ENCODE assay signal across 10 cellular contexts in genomic region chr1:10473145-10473765, GRCh38. TPM values are rescaled to one million over a fixed set of nuclear protein-coding genes. Genes with fewer than 3 reads are reported as not detected.
DNase-seq lines count a peak whose midpoint lies in the region; ATAC-seq and TF ChIP-seq lines count a peak whose summit lies in the region.
"Had no signal": no experiment of that assay in that cellular context is flagged by ENCODE, and none has a peak within 500 bp of the region (broad histone marks: within the 10 kb centered on the region; RNA-seq: fewer than 3 reads in every experiment).

No MANE protein-coding gene starts in this region.

- H3K27ac ChIP-seq in SK-N-SH (ENCODE audit: low read depth in 2 of 2, low read length in 1 of 2) (no peak overlapping the region; a peak in 1 of 4 replicates), PC-3 (ENCODE audit: low read length) (no peak overlapping the region), sigmoid colon (peak overlapping the region in 3 of 4 donors; percentile 78 to 83 (median 80))

- ATAC-seq in SK-N-SH treated with all-trans-retinoic acid at 6 μM for 48 hours (no peak), PC-3 (no peak), GM21515 (IDR thresholded peaks at IDR 0.05; ENCODE audit: unreplicated experiment) (no peak)

- peaks cover 7% of the 10 kb centered on the region for H3F3A ChIP-seq in SK-N-SH (replicated peaks; ENCODE audit: insufficient read depth)
- H3F3A ChIP-seq in PC-3 (ENCODE audit: low read length, unreplicated experiment) = no peaks in the 10 kb centered on the region

- TF ChIP-seq EP300 in SK-N-SH (IDR thresholded peaks at IDR 0.05; ENCODE audit: borderline replicate concordance in 1 of 2, low read depth in 1 of 2, low read length in 1 of 2) = no peak
- TF ChIP-seq EP300 in sigmoid colon (IDR thresholded peaks at IDR 0.05) = no peak

- TF ChIP-seq RAD21 in SK-N-SH (IDR thresholded peaks at IDR 0.05; ENCODE audit: low read length) = no peak

- 95% methylated on average over 23 of the region's 23 CpGs for WGBS in SK-N-SH (ENCODE audit: low lambda C conversion rate)
- WGBS in sigmoid colon, 2 donors = 88 to 91% methylated on average over 23 of the region's 23 CpGs

- H3K36me3 ChIP-seq in SK-N-SH (replicated peaks in 1 of 2; ENCODE audit: control insufficient read depth in 1 of 2, insufficient read depth in 2 of 2, low read length in 1 of 2) (peaks cover 3 to 9% of the 10 kb centered on the region in 2 experiments), PC-3 (ENCODE audit: low read depth, low read length) (peaks cover 3% of the 10 kb centered on the region), sigmoid colon (peaks cover 0 to 13% (median 9%) of the 10 kb centered on the region in 4 donors)

- H3K79me2 ChIP-seq in SK-N-SH (ENCODE audit: insufficient read depth) (peaks cover 58% of the 10 kb centered on the region), PC-3 (ENCODE audit: low read length) (peaks cover 52% of the 10 kb centered on the region)

- no TSS peak for BruUV-seq in PC-3 (replicated peaks; lab: Mats Ljungman, UMichigan)

- H3K4me1 ChIP-seq in SK-N-SH (ENCODE audit: control insufficient read depth in 1 of 2, insufficient read depth in 2 of 2, low read depth in 1 of 2, low read length in 1 of 2) = peaks cover 8 to 13% of the 10 kb centered on the region in 2 experiments; a peak in 3 of 4 replicates
- peaks cover 24% of the 10 kb centered on the region for H3K4me1 ChIP-seq in PC-3 (ENCODE audit: insufficient read depth, low read length)
- H3K4me1 ChIP-seq in sigmoid colon = peaks cover 0 to 38% (median 31%) of the 10 kb centered on the region in 4 donors

- H2AFZ ChIP-seq in SK-N-SH (ENCODE audit: low read depth) (peak overlapping the region; percentile 94), PC-3 (ENCODE audit: low read length) (peak overlapping the region; percentile 95)

- no peak for TF ChIP-seq POLR2A in sigmoid colon (IDR thresholded peaks at IDR 0.05)

- H3K4me3 ChIP-seq in SK-N-SH (ENCODE audit: low read depth in 2 of 2, low read length in 1 of 2) = no peak overlapping the region
- peak overlapping the region; percentile 92; the same call in 1 of the 2 replicates for H3K4me3 ChIP-seq in PC-3 (ENCODE audit: low read length)
- peak overlapping the region; percentile 90 for H3K4me3 ChIP-seq in epithelial cell of proximal tubule (ENCODE audit: low read depth, low read length)
- peak overlapping the region in 2 of 4 donors; percentile 80 to 82 for H3K4me3 ChIP-seq in sigmoid colon

- DNase-seq in SK-N-SH = no peak
- no peak for DNase-seq in PC-3
- DNase-seq in epithelial cell of proximal tubule (ENCODE audit: low read depth) = no peak
- DNase-seq in sigmoid colon = no peak
- DNase-seq in HT-29 (ENCODE audit: low spot score) = no peak
- DNase-seq in cortex of kidney (lab: John Stamatoyannopoulos, UW) = no peak

- intact Hi-C loops in PC-3 (cut with micrococcal nuclease) (no loop called here), sigmoid colon (cut with DNase I) (no loop called here)

- no peaks in the 10 kb centered on the region for H3K9me3 ChIP-seq in SK-N-SH
- no peaks in the 10 kb centered on the region for H3K9me3 ChIP-seq in PC-3 (ENCODE audit: low read length)
- H3K9me3 ChIP-seq in sigmoid colon = no peaks in the 10 kb centered on the region
- H3K9me3 ChIP-seq: gastroesophageal sphincter had no signal

- H3K4me2 ChIP-seq in SK-N-SH (no peak overlapping the region; the same call in 1 of the 2 replicates), PC-3 (ENCODE audit: low read length) (peak overlapping the region; percentile 94; the same call in 1 of the 2 replicates)

- CTCF ChIA-PET in SK-N-SH (lab: Yijun Ruan, JAX) (interaction anchor here (1.9 to 2.1 kb wide), 2 partner anchors 21 to 43 kb away, joined by 4 to 7 read pairs; partner anchors contain the start of gene CENPS), PC-3 (lab: Charles Lee) (no interaction called here)

- no peak for TF ChIP-seq CTCF in SK-N-SH (IDR thresholded peaks at IDR 0.05)
- TF ChIP-seq CTCF in PC-3 (conservative IDR thresholded peaks at IDR 0.05; ENCODE audit: low read depth, low read length) = no peak
- no peak for TF ChIP-seq CTCF in epithelial cell of proximal tubule (conservative IDR thresholded peaks at IDR 0.05; ENCODE audit: low read depth, low read length)
- no peak for TF ChIP-seq CTCF in sigmoid colon (IDR thresholded peaks at IDR 0.05)

- H3K9me2 ChIP-seq in SK-N-SH (no peaks in the 10 kb centered on the region), PC-3 (replicated peaks; ENCODE audit: low read length) (no peaks in the 10 kb centered on the region)

- H3K27me3 ChIP-seq in SK-N-SH (ENCODE audit: insufficient read depth) (no peaks in the 10 kb centered on the region), PC-3 (ENCODE audit: low read length) (no peaks in the 10 kb centered on the region), sigmoid colon (no peaks in the 10 kb centered on the region)
- H3K27me3 ChIP-seq: gastroesophageal sphincter had no signal

- H3K9ac ChIP-seq in SK-N-SH (0 out of 2 replicates have a peak overlapping the region, but pooled peaks have one; percentile 71), PC-3 (ENCODE audit: low read length) (no peak overlapping the region)

- POLR2A ChIA-PET in SK-N-SH (lab: Yijun Ruan, JAX) = no interaction called here
- POLR2A ChIA-PET in PC-3 (lab: Charles Lee; ENCODE audit: unreplicated experiment) = no interaction called here

- H4K20me1 ChIP-seq in SK-N-SH (ENCODE audit: insufficient read depth) (no peaks in the 10 kb centered on the region; the same call in 1 of the 2 replicates), PC-3 (ENCODE audit: low read length) (no peaks in the 10 kb centered on the region)

TF ChIP-seq in SK-N-SH, 30 proteins besides CTCF, POLR2A, EP300 and RAD21 (continues in another document):
- TF ChIP-seq USF1 (IDR thresholded peaks at IDR 0.05; ENCODE audit: borderline replicate concordance, low read depth) = no peak

TF ChIP-seq in SK-N-SH treated with all-trans-retinoic acid at 6 μM for 48 hours, 23 proteins besides CTCF, POLR2A, EP300 and RAD21:
- no peak for TF ChIP-seq SNAI2 (CRISPR knock-in tag; IDR thresholded peaks at IDR 0.05)
- TF ChIP-seq RARB (CRISPR knock-in tag; IDR thresholded peaks at IDR 0.05) = no peak
- no peak for TF ChIP-seq OSR1 (CRISPR knock-in tag; IDR thresholded peaks at IDR 0.05)

RNA-seq across cellular contexts. Expression of gene DFFA, which starts 0.9 kb away (rescaled TPM):
- polyA plus RNA-seq in SK-N-SH (2012; rRNA removed) (42.3 and 54.4 TPM in 2 replicates), sigmoid colon (10 to 100 TPM in 2 of 3 donors, 1 to 10 TPM in 1; 9.6 to 24.6 (median 12.9) TPM)
- 42.5 and 49.5 TPM in 2 replicates for polyA plus RNA-seq in SK-N-SH (2012; cell fraction: cytosol; rRNA removed)
- 23.5 and 24.9 TPM in 2 replicates for polyA plus RNA-seq in SK-N-SH (2012; cell fraction: nucleus; rRNA removed)
- total RNA-seq in PC-3 (2014; rRNA removed) (46.7 and 52.0 TPM in 2 replicates), epithelial cell of proximal tubule (49.5 and 55.4 TPM in 2 replicates), sigmoid colon (10 to 100 TPM; 16.4 to 22.4 (median 20.3) TPM)
- total RNA-seq in HT-29 (2014; rRNA removed; shearing (Covaris generic)) = 41.2 and 43.2 TPM in 2 replicates

RNA-seq across cellular contexts. Expression of gene PEX14, which starts 1.5 kb away (rescaled TPM):
- polyA plus RNA-seq in SK-N-SH (2012; rRNA removed) = 17.8 and 36.2 TPM in 2 replicates
- 19.9 and 27.1 TPM in 2 replicates for polyA plus RNA-seq in SK-N-SH (2012; cell fraction: cytosol; rRNA removed)
- polyA plus RNA-seq in SK-N-SH (2012; cell fraction: nucleus; rRNA removed) = 34.1 and 35.2 TPM in 2 replicates
- 24.9 and 32.1 TPM in 2 replicates for total RNA-seq in PC-3 (2014; rRNA removed)
- total RNA-seq in epithelial cell of proximal tubule = 19.2 and 22.2 TPM in 2 replicates
- 10 to 100 TPM; 11.2 to 19.1 (median 16.1) TPM for total RNA-seq in sigmoid colon
- polyA plus RNA-seq in sigmoid colon = 10 to 100 TPM in 2 of 3 donors, 1 to 10 TPM in 1; 8.3 to 23.3 (median 10.8) TPM
- total RNA-seq in HT-29 (2014; rRNA removed; shearing (Covaris generic)) = 22.2 and 26.6 TPM in 2 replicates

RNA-seq across cellular contexts. Expression of gene CORT, which starts 23.4 kb away (rescaled TPM):
- polyA plus RNA-seq in SK-N-SH (2012; rRNA removed) (0.26 and 0.29 TPM in 2 replicates), sigmoid colon (1 to 10 TPM in 1 of 3 donors, under 1 TPM in 2; 0.42 to 1.2 (median 0.69) TPM)
- polyA plus RNA-seq in SK-N-SH (2012; cell fraction: cytosol; rRNA removed) = 0.08 and 0.17 TPM in 2 replicates
- polyA plus RNA-seq in SK-N-SH (2012; cell fraction: nucleus; rRNA removed) = 0.82 and 0.95 TPM in 2 replicates
- total RNA-seq in PC-3 (2014; rRNA removed) (1.2 TPM in 1 of 2 replicates, not detected in the other), epithelial cell of proximal tubule (not detected in 2 replicates), sigmoid colon (1 to 10 TPM in 2 of 4 donors, under 1 TPM in 1, not detected in 1; 0.71 to 1.4 (median 1.1) TPM)
- 0.23 TPM in 1 of 2 replicates, not detected in the other for total RNA-seq in HT-29 (2014; rRNA removed; shearing (Covaris generic))
- total RNA-seq: gastroesophageal sphincter; T-helper 1 cell treated with Interleukin-12 subunit alpha and Interleukin-12 subunit beta and Interleukin-4 antibody, amounts not matched to agents 30 ng/mL and 1 ng/mL, for 36 hours had no signal

RNA-seq across cellular contexts. Expression of gene CENPS, which starts 43.0 kb away (rescaled TPM):
- polyA plus RNA-seq in SK-N-SH (2012; rRNA removed) = 16.6 and 20.0 TPM in 2 replicates
- 22.6 and 25.6 TPM in 2 replicates for polyA plus RNA-seq in SK-N-SH (2012; cell fraction: cytosol; rRNA removed)
- polyA plus RNA-seq in SK-N-SH (2012; cell fraction: nucleus; rRNA removed) = 9.0 and 9.1 TPM in 2 replicates
- 16.3 and 19.5 TPM in 2 replicates for total RNA-seq in PC-3 (2014; rRNA removed)
- 11.2 and 25.0 TPM in 2 replicates for total RNA-seq in epithelial cell of proximal tubule
- total RNA-seq in sigmoid colon = 10 to 100 TPM in 2 of 4 donors, 1 to 10 TPM in 2; 2.8 to 15.0 (median 10.7) TPM
- 10 to 100 TPM; 16.8 to 22.2 (median 20.1) TPM for polyA plus RNA-seq in sigmoid colon
- total RNA-seq in HT-29 (2014; rRNA removed; shearing (Covaris generic)) = 10.0 and 11.1 TPM in 2 replicates

Comparison
In these comparisons a context has a peak if more than half of its experiments do, and no peak if none do; other contexts are left out.
1. H3K27ac ChIP-seq: peak in sigmoid colon (3 of 4); none in SK-N-SH (0 of 2) and PC-3 (single experiment).
2. H3K4me3 ChIP-seq: peak in PC-3 (single experiment) and epithelial cell of proximal tubule (single experiment); none in SK-N-SH (0 of 2).